In genomic region chr22:44373234-44373633, GRCh38 we compare ENCODE assay signal across 27 cellular contexts.
DNase-seq lines count a peak whose midpoint lies in the region; ATAC-seq, FAIRE-seq and TF ChIP-seq lines count a peak whose summit lies in the region.
"Had no signal": no experiment of that assay in that cellular context is flagged by ENCODE, and none has a peak within 500 bp of the region (broad histone marks: within the 10 kb centered on the region; RNA-seq: fewer than 3 reads in every experiment).

No MANE protein-coding gene starts in this region.

- H3K36me3 Mint-ChIP-seq in endodermal cell (ENCODE audit: low read depth) (no peaks in the 10 kb centered on the region), Calu3 (ENCODE audit: insufficient read depth, unreplicated experiment) (no peaks in the 10 kb centered on the region), progenitor cell of endocrine pancreas (ENCODE audit: insufficient read depth) (peaks cover 3% of the 10 kb centered on the region)
- H3K36me3 Mint-ChIP-seq: CD8-positive, alpha-beta T cell had no signal

- in situ Hi-C loops in HepG2 (cut with HindIII; ENCODE audit: extremely low pct_ligation_motif_present, low pct_unique_long_range_greater_than_20kb): no loop called here

- H3K9ac ChIP-seq in HepG2 (ENCODE audit: insufficient read depth, low read depth, low read length) (no peak overlapping the region), endodermal cell (ENCODE audit: extremely low read depth, low read length, poor library complexity, severe bottlenecking) (no peak overlapping the region)
- H3K9ac ChIP-seq: SK-N-SH had no signal

- H3K4me3 Mint-ChIP-seq in endodermal cell: no peak overlapping the region
- H3K4me3 Mint-ChIP-seq in Calu3 (ENCODE audit: low read depth, unreplicated experiment): no peak overlapping the region
- no peak overlapping the region for H3K4me3 Mint-ChIP-seq in progenitor cell of endocrine pancreas (ENCODE audit: low read depth)
- H3K4me3 Mint-ChIP-seq: CD8-positive, alpha-beta T cell; HFFc6 had no signal

- TF ChIP-seq CTCF in right lobe of liver (IDR thresholded peaks at IDR 0.05) (no peak), HepG2 (CRISPR knock-in tag; IDR thresholded peaks at IDR 0.05) (no peak), endodermal cell (conservative IDR thresholded peaks at IDR 0.05) (no peak), Calu3 (IDR thresholded peaks at IDR 0.05; ENCODE audit: unreplicated experiment) (no peak), progenitor cell of endocrine pancreas (IDR thresholded peaks at IDR 0.05; ENCODE audit: unreplicated experiment) (no peak)

- no peaks in the 10 kb centered on the region for H3K36me3 ChIP-seq in right lobe of liver
- no peaks in the 10 kb centered on the region for H3K36me3 ChIP-seq in HepG2 (replicated peaks in 1 of 2; ENCODE audit: control insufficient read depth in 1 of 2, insufficient read depth in 2 of 2, low read length in 2 of 2)
- H3K36me3 ChIP-seq in endodermal cell (ENCODE audit: control insufficient read depth, insufficient read depth, low read length): no peaks in the 10 kb centered on the region
- H3K36me3 ChIP-seq: HAP-1 had no signal

- CTCF ChIA-PET in HepG2 (lab: Yijun Ruan, JAX; ENCODE audit: low intra/inter-chr PET ratio, low total read pairs) (no interaction called here), Calu3 (lab: Charles Lee) (no interaction called here)

- H4K20me1 ChIP-seq in HepG2 (ENCODE audit: insufficient read depth, low read length): no peaks in the 10 kb centered on the region

- H3K4me1 Mint-ChIP-seq in endodermal cell: no peaks in the 10 kb centered on the region
- H3K4me1 Mint-ChIP-seq in Calu3 (ENCODE audit: low read depth, unreplicated experiment): no peaks in the 10 kb centered on the region
- no peaks in the 10 kb centered on the region for H3K4me1 Mint-ChIP-seq in progenitor cell of endocrine pancreas (ENCODE audit: low read depth)

- WGBS in right lobe of liver (ENCODE audit: insufficient coverage, low coverage, low lambda C conversion rate, missing lambda C conversion rate): 61% methylated on average over 2 of the region's 3 CpGs
- no CpG with 5 or more reads among the region's 3 CpGs for WGBS in HepG2 (ENCODE audit: low lambda C conversion rate)
- 88 to 95% methylated on average over 3 of the region's 3 CpGs for WGBS in endodermal cell (ENCODE audit: insufficient coverage in 1 of 2, insufficient read length in 1 of 2), 2 experiments

- H2AFZ ChIP-seq in HepG2 (ENCODE audit: low read length): no peak overlapping the region

- TF ChIP-seq RAD21 in HepG2 (CRISPR knock-in tag; IDR thresholded peaks at IDR 0.05): no peak

- H3K27me3 ChIP-seq in right lobe of liver: no peaks in the 10 kb centered on the region
- H3K27me3 ChIP-seq in HepG2 (ENCODE audit: control insufficient read depth in 1 of 2, insufficient read depth in 2 of 2, low read length in 2 of 2): peaks cover 4 to 22% of the 10 kb centered on the region in 2 experiments; a peak in 3 of 5 replicates
- no peaks in the 10 kb centered on the region for H3K27me3 ChIP-seq in endodermal cell (ENCODE audit: control insufficient read depth, insufficient read depth, low read length, poor library complexity, severe bottlenecking)

- intact Hi-C loops in right lobe of liver (cut with DNase I) (no loop called here), HepG2 (cut with micrococcal nuclease; ENCODE audit: unreplicated experiment) (no loop called here), posterior vena cava (cut with DNase I) (no loop called here), Calu3 (cut with micrococcal nuclease; ENCODE audit: unreplicated experiment) (no loop called here)

- H3K79me2 ChIP-seq in HepG2 (ENCODE audit: insufficient read depth, low read length): no peaks in the 10 kb centered on the region

- no peak for TF ChIP-seq POLR2A in right lobe of liver (IDR thresholded peaks at IDR 0.05)
- TF ChIP-seq POLR2A in HepG2 (IDR thresholded peaks at IDR 0.05; ENCODE audit: insufficient read depth in 1 of 2, low read depth in 2 of 2, low read length in 2 of 2): no peak

- BruUV-seq in HepG2 (replicated peaks; lab: Mats Ljungman, UMichigan) (no TSS peak), Calu3 (replicated peaks; lab: Mats Ljungman, UMichigan) (no TSS peak)

- H3K27ac Mint-ChIP-seq in endodermal cell: no peak overlapping the region
- no peak overlapping the region for H3K27ac Mint-ChIP-seq in Calu3 (ENCODE audit: unreplicated experiment)
- H3K27ac Mint-ChIP-seq in progenitor cell of endocrine pancreas: no peak overlapping the region
- H3K27ac Mint-ChIP-seq: CD8-positive, alpha-beta T cell; HFFc6 had no signal

- ATAC-seq in right lobe of liver (peak in 3 of 4 donors; percentile 65 to 99 (median 80)), HepG2 (no peak)
- ATAC-seq: CD8-positive, alpha-beta T cell; Panc1 had no signal

- H3K9me3 Mint-ChIP-seq in endodermal cell (peaks cover 22% of the 10 kb centered on the region), Calu3 (ENCODE audit: low read depth, unreplicated experiment) (peaks cover 6% of the 10 kb centered on the region), progenitor cell of endocrine pancreas (ENCODE audit: low read depth) (peaks cover 17% of the 10 kb centered on the region)

- peaks cover 2% of the 10 kb centered on the region for H3K27me3 Mint-ChIP-seq in endodermal cell (ENCODE audit: insufficient read depth)
- H3K27me3 Mint-ChIP-seq in Calu3 (ENCODE audit: unreplicated experiment): peaks cover 70% of the 10 kb centered on the region
- no peaks in the 10 kb centered on the region for H3K27me3 Mint-ChIP-seq in progenitor cell of endocrine pancreas

- POLR2A ChIA-PET in HepG2 (lab: Yijun Ruan, JAX): no interaction called here

- FAIRE-seq in HepG2 (lab: Jason Lieb, UNC): no peak
- FAIRE-seq: GM12892, HTR-8/SVneo had no signal

- TF ChIP-seq EP300 in HepG2 (IDR thresholded peaks at IDR 0.05; ENCODE audit: low read depth in 2 of 2, low read length in 2 of 2): no peak
- TF ChIP-seq EP300 in HepG2 (CRISPR knock-in tag; IDR thresholded peaks at IDR 0.05; ENCODE audit: borderline replicate concordance): no peak

- DNase-seq in right lobe of liver (peak; percentile 5 to 88 (median 87)), HepG2 (ENCODE audit: low spot score) (no peak), endodermal cell (peak; percentile 7), posterior vena cava (ENCODE audit: low spot score) (peak; percentile 16), Calu3 (no peak), progenitor cell of endocrine pancreas (ENCODE audit: low spot score, unreplicated experiment) (no peak), NOMO-1 treated with DMSO at 0.1 percent for 48 hours (lab: John Stamatoyannopoulos, UW; ENCODE audit: unreplicated experiment) (no peak)
- DNase-seq: C1 segment of cervical spinal cord; Caco-2; CD8-positive, alpha-beta T cell; DMS 273 treated with DMSO at 0.1 percent for 48 hours; DND-41; GOT3; HFFc6; KBM-7; MV-4-11; NCI-H1694; NCI-H2029 treated with DMSO at 0.1 percent for 48 hours; NCI-H446 treated with DMSO at 0.1 percent for 48 hours; NCI-H526; NCI-H82; SK-N-SH had no signal

- H3K4me1 ChIP-seq in right lobe of liver (peaks cover 0 to 8% (median 0%) of the 10 kb centered on the region in 4 donors), HepG2 (ENCODE audit: insufficient read depth, low read length) (no peaks in the 10 kb centered on the region), endodermal cell (ENCODE audit: control insufficient read depth, insufficient read depth, low read length) (no peaks in the 10 kb centered on the region)
- H3K4me1 ChIP-seq: Caco-2, HAP-1 had no signal

- no peak overlapping the region for H3K4me2 ChIP-seq in HepG2 (ENCODE audit: low read depth, low read length)
- H3K4me2 ChIP-seq: SK-N-SH had no signal

- H3K27ac ChIP-seq in right lobe of liver: no peak overlapping the region
- no peak overlapping the region for H3K27ac ChIP-seq in HepG2 (ENCODE audit: extremely low read length, insufficient read depth, low read length)
- H3K27ac ChIP-seq in endodermal cell (ENCODE audit: low read depth, low read length): no peak overlapping the region
- H3K27ac ChIP-seq: RWPE1 had no signal

- H3K4me3 ChIP-seq in right lobe of liver: no peak overlapping the region
- no peak overlapping the region for H3K4me3 ChIP-seq in HepG2 (replicated peaks in 1 of 3; ENCODE audit: insufficient read depth in 1 of 3, low read depth in 2 of 3, low read length in 3 of 3)
- no peak overlapping the region for H3K4me3 ChIP-seq in endodermal cell (ENCODE audit: low read length)
- H3K4me3 ChIP-seq: HAP-1 had no signal

- H3K9me3 ChIP-seq in right lobe of liver: peaks cover 0 to 4% (median 0%) of the 10 kb centered on the region in 4 donors
- H3K9me3 ChIP-seq in HepG2 (ENCODE audit: low read length): peaks cover 22% of the 10 kb centered on the region
- peaks cover 12% of the 10 kb centered on the region for H3K9me3 ChIP-seq in endodermal cell (ENCODE audit: control insufficient read depth, low read length)
- H3K9me3 ChIP-seq: HAP-1 had no signal

TF ChIP-seq in HepG2, 621 proteins besides CTCF, POLR2A, EP300 and RAD21 (continues in another document):
- no peak for TF ChIP-seq ATF3 (CRISPR knock-in tag; IDR thresholded peaks at IDR 0.05)
- no peak for TF ChIP-seq ZNF790 (CRISPR knock-in tag; IDR thresholded peaks at IDR 0.05; ENCODE audit: borderline replicate concordance)

Comparison
In these comparisons a context has a peak if more than half of its experiments do, and no peak if none do; other contexts are left out.
1. DNase-seq: peak in right lobe of liver (3 of 3), endodermal cell (single experiment) and posterior vena cava (single experiment); none in HepG2 (single experiment), Calu3 (single experiment), progenitor cell of endocrine pancreas (single experiment) and NOMO-1 treated with DMSO at 0.1 percent for 48 hours (single experiment).